8 cellular contexts compared by ENCODE assay signal in the genomic region with DNA sequence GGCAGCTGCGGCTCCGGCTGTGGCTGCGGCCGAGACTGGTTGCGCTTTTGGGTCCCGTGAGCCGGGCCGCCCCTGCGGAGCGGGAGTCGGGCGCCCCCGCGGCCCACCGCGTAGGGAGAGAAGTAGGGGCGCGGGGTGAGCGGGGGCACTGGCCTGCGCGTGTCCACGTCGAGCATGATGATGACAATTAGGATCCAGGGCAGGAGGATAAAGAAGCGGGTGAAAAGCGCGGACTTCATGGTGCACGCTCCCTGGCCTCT. TPM values are rescaled to one million over a fixed set of nuclear protein-coding genes. Genes with fewer than 3 reads are reported as not detected.
DNase-seq lines count a peak whose midpoint lies in the region; ATAC-seq and TF ChIP-seq lines count a peak whose summit lies in the region.

No MANE protein-coding gene starts in this region.

- H3K27ac ChIP-seq in OCI-LY1 (ENCODE audit: low read depth, low read length, poor library complexity, severe bottlenecking), result no peak overlapping the region
- H3K27ac ChIP-seq in fibroblast of lung (ENCODE audit: insufficient read depth, low read length), result no peak overlapping the region
- H3K27ac ChIP-seq in sigmoid colon, result no peak overlapping the region

- peak overlapping the region; percentile 45 for H3K4me3 ChIP-seq in OCI-LY1 (ENCODE audit: low read depth, low read length, poor library complexity, severe bottlenecking)
- peak overlapping the region; percentile 32 to 52 (median 40) for H3K4me3 ChIP-seq in fibroblast of lung (replicated peaks in 1 of 4; ENCODE audit: control extremely low read depth in 1 of 4, insufficient read depth in 1 of 4, low read depth in 3 of 4, low read length in 4 of 4)
- peak overlapping the region; percentile 30 to 58 (median 46) for H3K4me3 ChIP-seq in sigmoid colon

- no peak for TF ChIP-seq EP300 in sigmoid colon (IDR thresholded peaks at IDR 0.05)

- no peaks in the 10 kb centered on the region for H3K9me2 ChIP-seq in OCI-LY1 (ENCODE audit: low read depth, low read length)

- H3K4me1 ChIP-seq in OCI-LY1 (ENCODE audit: insufficient read depth, low read length, severe bottlenecking) (peaks cover 4% of the 10 kb centered on the region), fibroblast of lung (ENCODE audit: control insufficient read depth, extremely low read depth, insufficient read depth, low read length) (peaks cover 2% of the 10 kb centered on the region), sigmoid colon (peaks cover 0 to 25% (median 23%) of the 10 kb centered on the region in 4 donors)

- 1 to 2% methylated on average over 27 of the region's 27 CpGs for WGBS in sigmoid colon, 2 donors

- no peaks in the 10 kb centered on the region for H3K27me3 ChIP-seq in OCI-LY1 (ENCODE audit: insufficient read depth, low read length)
- peaks cover 22% of the 10 kb centered on the region for H3K27me3 ChIP-seq in fibroblast of lung (ENCODE audit: control insufficient read depth, insufficient read depth, low read length)
- H3K27me3 ChIP-seq in sigmoid colon, result peaks cover 10 to 46% (median 19%) of the 10 kb centered on the region in 3 donors

- H3K79me2 ChIP-seq in OCI-LY1 (ENCODE audit: insufficient read depth, low read length) (no peaks in the 10 kb centered on the region), fibroblast of lung (ENCODE audit: control insufficient read depth, insufficient read depth, low read length) (no peaks in the 10 kb centered on the region)

- H4K20me1 ChIP-seq in OCI-LY1 (ENCODE audit: insufficient read depth, low read length) (no peaks in the 10 kb centered on the region), fibroblast of lung (ENCODE audit: control insufficient read depth, extremely low read depth, insufficient read depth, low read length) (no peaks in the 10 kb centered on the region)

- no peak; the same call in 1 of the 2 replicates for TF ChIP-seq CTCF in OCI-LY1 (IDR thresholded peaks at IDR 0.05; ENCODE audit: low read length)
- no peak for TF ChIP-seq CTCF in fibroblast of lung (conservative IDR thresholded peaks at IDR 0.05 in 1 of 2, IDR thresholded peaks at IDR 0.05 in 1 of 2; ENCODE audit: low read depth in 1 of 2, low read length in 2 of 2)
- peak in 1 of 4 experiments; percentile 33 for TF ChIP-seq CTCF in sigmoid colon (IDR thresholded peaks at IDR 0.05)

- intact Hi-C loops in sigmoid colon (cut with DNase I), result loop anchor here (5.0 to 10.0 kb wide), 2 partner anchors 251 to 396 kb away; no protein-coding TSS in a partner anchor

- no peaks in the 10 kb centered on the region for H3F3A ChIP-seq in OCI-LY1 (ENCODE audit: insufficient read depth, low read length)

- H2AFZ ChIP-seq in OCI-LY1 (ENCODE audit: low read length) (no peak overlapping the region), fibroblast of lung (ENCODE audit: low read length) (no peak overlapping the region)

- DNase-seq in fibroblast of lung (ENCODE audit: low read depth in 2 of 2), result no peak
- DNase-seq in sigmoid colon, result no peak
- no peak for DNase-seq in NCI-H187 treated with DMSO at 0.1 percent for 48 hours (lab: John Stamatoyannopoulos, UW)
- no peak for DNase-seq in T1000 (lab: John Stamatoyannopoulos, UW)
- DNase-seq in NCI-H2029 treated with DMSO at 0.1 percent for 48 hours (lab: John Stamatoyannopoulos, UW), result no peak

- H3K9me3 ChIP-seq in OCI-LY1 (ENCODE audit: low read length) (no peaks in the 10 kb centered on the region), fibroblast of lung (ENCODE audit: control insufficient read depth, insufficient read depth, low read depth, low read length) (no peaks in the 10 kb centered on the region), sigmoid colon (no peaks in the 10 kb centered on the region)

- no peak for TF ChIP-seq POLR2A in sigmoid colon (IDR thresholded peaks at IDR 0.05)

- peak; percentile 16 for ATAC-seq in GM19372 (IDR thresholded peaks at IDR 0.05; ENCODE audit: low read depth, unreplicated experiment)
- ATAC-seq in GM18858 (IDR thresholded peaks at IDR 0.05; ENCODE audit: unreplicated experiment), result no peak

- no peaks in the 10 kb centered on the region for H3K36me3 ChIP-seq in OCI-LY1 (ENCODE audit: insufficient read depth, low read length)
- H3K36me3 ChIP-seq in fibroblast of lung (ENCODE audit: control insufficient read depth, insufficient read depth, low read length), result no peaks in the 10 kb centered on the region
- H3K36me3 ChIP-seq in sigmoid colon, result no peaks in the 10 kb centered on the region

- no peak overlapping the region for H3K9ac ChIP-seq in OCI-LY1 (ENCODE audit: low read length)
- H3K9ac ChIP-seq in fibroblast of lung (ENCODE audit: insufficient read depth, low read length), result no peak overlapping the region

- H3K4me2 ChIP-seq in OCI-LY1 (ENCODE audit: low read length), result peak overlapping the region; percentile 68
- peak overlapping the region; percentile 80 for H3K4me2 ChIP-seq in fibroblast of lung (ENCODE audit: extremely low read depth, insufficient read depth, low read length)

RNA-seq across cellular contexts. Expression of a gene that starts 0.7 kb away (rescaled TPM):
- total RNA-seq in fibroblast of lung (not detected in 2 replicates), sigmoid colon (under 1 TPM in 1 of 4 donors, not detected in 3; 0.28 TPM)
- polyA plus RNA-seq in fibroblast of lung (not detected in 2 replicates), sigmoid colon (under 1 TPM; under 0.01 to 0.23 (median 0.12) TPM)
- 0.06 and 0.07 TPM in 2 replicates for polyA plus RNA-seq in fibroblast of lung (2012)
- not detected in 2 replicates for polyA minus RNA-seq in fibroblast of lung (ENCODE audit: low replicate concordance)
